ENCODE assay signal across 8 cellular contexts in genomic region chr19:1884291-1884718, GRCh38. TPM values are rescaled to one million over a fixed set of nuclear protein-coding genes. Genes with fewer than 3 reads are reported as not detected.
DNase-seq lines count a peak whose midpoint lies in the region; ATAC-seq and TF ChIP-seq lines count a peak whose summit lies in the region.

No MANE protein-coding gene starts in this region.

- peak overlapping the region; percentile 86 for H3K4me3 ChIP-seq in GM08714 (ENCODE audit: low read length)

- DNase-seq in epithelial cell of prostate (ENCODE audit: low read depth, low spot score) (no peak), progenitor cell of endocrine pancreas (ENCODE audit: low spot score, unreplicated experiment) (no peak), SKM-1 (lab: John Stamatoyannopoulos, UW; ENCODE audit: unreplicated experiment) (no peak), cortex of kidney (lab: John Stamatoyannopoulos, UW) (no peak), NCI-H2081 treated with DMSO at 0.1 percent for 48 hours (lab: John Stamatoyannopoulos, UW) (no peak)

- H3K27me3 Mint-ChIP-seq in progenitor cell of endocrine pancreas: no peaks in the 10 kb centered on the region

- H3K27ac ChIP-seq in VCaP (peak overlapping the region; percentile 81), epithelial cell of prostate (peak overlapping the region; percentile 64)

- H3K27ac Mint-ChIP-seq in progenitor cell of endocrine pancreas: peak overlapping the region; percentile 88

- H3K4me1 Mint-ChIP-seq in progenitor cell of endocrine pancreas (ENCODE audit: low read depth): peaks cover 23% of the 10 kb centered on the region

- H3K36me3 Mint-ChIP-seq in progenitor cell of endocrine pancreas (ENCODE audit: insufficient read depth): no peaks in the 10 kb centered on the region

- peak overlapping the region; percentile 93 for H3K4me3 Mint-ChIP-seq in progenitor cell of endocrine pancreas (ENCODE audit: low read depth)

- no peaks in the 10 kb centered on the region for H3K9me3 Mint-ChIP-seq in progenitor cell of endocrine pancreas (ENCODE audit: low read depth)

- TF ChIP-seq CTCF in VCaP (conservative IDR thresholded peaks at IDR 0.05) (no peak), progenitor cell of endocrine pancreas (IDR thresholded peaks at IDR 0.05; ENCODE audit: unreplicated experiment) (no peak)

- no peak for ATAC-seq in HG02798 (IDR thresholded peaks at IDR 0.05; ENCODE audit: poor library complexity, unreplicated experiment)

RNA-seq across cellular contexts. Expression of gene ABHD17A, which starts 1.0 kb away (rescaled TPM):
- total RNA-seq in progenitor cell of endocrine pancreas: 46.5 and 48.8 TPM in 2 replicates

RNA-seq across cellular contexts. Expression of gene ADAT3, which starts 20.9 kb away (rescaled TPM):
- 14.1 and 16.2 TPM in 2 replicates for total RNA-seq in progenitor cell of endocrine pancreas

RNA-seq across cellular contexts. Expression of gene SCAMP4, which starts 20.9 kb away (rescaled TPM):
- 101 and 102 TPM in 2 replicates for total RNA-seq in progenitor cell of endocrine pancreas

RNA-seq across cellular contexts. Expression of gene KLF16, which starts 20.9 kb away (rescaled TPM):
- total RNA-seq in progenitor cell of endocrine pancreas: 13.2 and 13.5 TPM in 2 replicates

RNA-seq across cellular contexts. Expression of gene REXO1, which starts 36.0 kb away (rescaled TPM):
- total RNA-seq in progenitor cell of endocrine pancreas: 42.8 and 44.6 TPM in 2 replicates
